ENCODE assay signal across 13 cellular contexts in genomic region chr5:158390556-158390955, GRCh38.
DNase-seq lines count a peak whose midpoint lies in the region; ATAC-seq and TF ChIP-seq lines count a peak whose summit lies in the region.
"Had no signal": no experiment of that assay in that cellular context is flagged by ENCODE, and none has a peak within 500 bp of the region (broad histone marks: within the 10 kb centered on the region; RNA-seq: fewer than 3 reads in every experiment).

No MANE protein-coding gene starts in this region.

- H3K27me3 ChIP-seq in GM06990 (replicated peaks; ENCODE audit: control insufficient read depth, insufficient read depth, low read length) (no peaks in the 10 kb centered on the region), foreskin keratinocyte (no peaks in the 10 kb centered on the region)
- H3K27me3 ChIP-seq in effector memory CD4-positive, alpha-beta T cell (replicated peaks; ENCODE audit: control insufficient read depth, insufficient read depth, low read length, poor library complexity, severe bottlenecking) = no peaks in the 10 kb centered on the region
- H3K27me3 ChIP-seq: colonic mucosa, tibial artery had no signal

- H3K4me1 ChIP-seq in foreskin keratinocyte = peaks cover 18% of the 10 kb centered on the region
- H3K4me1 ChIP-seq in effector memory CD4-positive, alpha-beta T cell (ENCODE audit: control insufficient read depth, insufficient read depth, low read length, poor library complexity, severe bottlenecking) = no peaks in the 10 kb centered on the region
- H3K4me1 ChIP-seq: colonic mucosa had no signal

- peak; percentile 22 for DNase-seq in GM06990 (ENCODE audit: extremely low read depth, insufficient read length)
- DNase-seq in RKO (ENCODE audit: low spot score) = peak; percentile 30
- DNase-seq in foreskin keratinocyte = peak; percentile 47 to 75
- DNase-seq in SIG-M5 (lab: John Stamatoyannopoulos, UW) = no peak
- no peak for DNase-seq in NCI-H1105 (lab: John Stamatoyannopoulos, UW)
- DNase-seq in occipital lobe (lab: John Stamatoyannopoulos, UW) = no peak
- DNase-seq in effector memory CD4-positive, alpha-beta T cell = no peak
- DNase-seq: activated T-cell treated with anti-CD3 and anti-CD28 coated beads, Interleukin-2, amount 50 U/mL, for 48 hours; colonic mucosa; KG1; NCI-H446 treated with DMSO at 0.1 percent for 48 hours; tibial artery had no signal

- H3K9me3 ChIP-seq in effector memory CD4-positive, alpha-beta T cell (ENCODE audit: control insufficient read depth, low read length) = no peaks in the 10 kb centered on the region
- H3K9me3 ChIP-seq: colonic mucosa, tibial artery had no signal

- ATAC-seq in HG02870 (IDR thresholded peaks at IDR 0.05; ENCODE audit: unreplicated experiment) (peak; percentile 44), foreskin keratinocyte (peak; percentile 81)

- no peak overlapping the region for H3K4me3 ChIP-seq in GM06990 (replicated peaks; ENCODE audit: low read depth, low read length)
- H3K4me3 ChIP-seq in effector memory CD4-positive, alpha-beta T cell (ENCODE audit: insufficient read depth, low read depth, low read length, poor library complexity, severe bottlenecking) = no peak overlapping the region
- H3K4me3 ChIP-seq: colonic mucosa, tibial artery had no signal

- no peaks in the 10 kb centered on the region for H3K36me3 ChIP-seq in GM06990 (ENCODE audit: control insufficient read depth, insufficient read depth, low read length)
- no peaks in the 10 kb centered on the region for H3K36me3 ChIP-seq in effector memory CD4-positive, alpha-beta T cell (ENCODE audit: control insufficient read depth, insufficient read depth, low read length)
- H3K36me3 ChIP-seq: colonic mucosa, tibial artery had no signal

- TF ChIP-seq CTCF in GM06990 (IDR thresholded peaks at IDR 0.05; ENCODE audit: insufficient read depth, low read length, poor library complexity, severe bottlenecking) (no peak), foreskin keratinocyte (conservative IDR thresholded peaks at IDR 0.05) (no peak)

- no peak overlapping the region for H3K27ac ChIP-seq in foreskin keratinocyte
- H3K27ac ChIP-seq in effector memory CD4-positive, alpha-beta T cell (ENCODE audit: insufficient read depth, low read length, poor library complexity, severe bottlenecking) = no peak overlapping the region
- H3K27ac ChIP-seq: colonic mucosa, tibial artery had no signal

Comparison
In these comparisons a context has a peak if more than half of its experiments do, and no peak if none do; other contexts are left out.
1. DNase-seq: peak in GM06990 (single experiment), RKO (single experiment) and foreskin keratinocyte (2 of 2); none in SIG-M5 (single experiment), NCI-H1105 (single experiment), occipital lobe (single experiment) and effector memory CD4-positive, alpha-beta T cell (0 of 3).